17 cellular contexts compared by ENCODE assay signal in genomic region chr11:69986421-69987229, GRCh38.
DNase-seq lines count a peak whose midpoint lies in the region; ATAC-seq, FAIRE-seq and TF ChIP-seq lines count a peak whose summit lies in the region.
"Had no signal": no experiment of that assay in that cellular context is flagged by ENCODE, and none has a peak within 500 bp of the region (broad histone marks: within the 10 kb centered on the region; RNA-seq: fewer than 3 reads in every experiment).

No MANE protein-coding gene starts in this region.

- H4K8ac ChIP-seq in H1 (ENCODE audit: extremely low read depth, insufficient read depth, low read length): no peak overlapping the region

- H3K9me3 ChIP-seq in BLaER1: no peaks in the 10 kb centered on the region
- H3K9me3 ChIP-seq in H1 (ENCODE audit: insufficient read depth in 2 of 2, low read depth in 1 of 2, low read length in 1 of 2): no peaks in the 10 kb centered on the region
- H3K9me3 ChIP-seq in kidney (ENCODE audit: control insufficient read depth in 1 of 2, low read length in 2 of 2): no peaks in the 10 kb centered on the region
- no peaks in the 10 kb centered on the region for H3K9me3 ChIP-seq in skeletal muscle tissue (ENCODE audit: control insufficient read depth in 3 of 3, low read length in 3 of 3)
- H3K9me3 ChIP-seq in colonic mucosa: no peaks in the 10 kb centered on the region
- H3K9me3 ChIP-seq: SJSA1 had no signal

- H2AFZ ChIP-seq in H1 (ENCODE audit: low read length): no peak overlapping the region

- H3K36me3 ChIP-seq in BLaER1: no peaks in the 10 kb centered on the region
- H3K36me3 ChIP-seq in H1 (ENCODE audit: control insufficient read depth in 2 of 4, insufficient read depth in 4 of 4, low read length in 3 of 4): no peaks in the 10 kb centered on the region
- no peaks in the 10 kb centered on the region for H3K36me3 ChIP-seq in kidney (ENCODE audit: control insufficient read depth in 1 of 2, insufficient read depth in 2 of 2, low read length in 2 of 2)
- H3K36me3 ChIP-seq in skeletal muscle tissue (ENCODE audit: control insufficient read depth in 3 of 3, insufficient read depth in 3 of 3, low read length in 3 of 3): no peaks in the 10 kb centered on the region
- H3K36me3 ChIP-seq in colonic mucosa: no peaks in the 10 kb centered on the region
- H3K36me3 ChIP-seq: SJSA1 had no signal

- H3K4me1 Mint-ChIP-seq in stimulated activated naive CD8-positive, alpha-beta T cell treated with anti-CD3 and anti-CD28 coated beads, Interleukin-15, amount 100 ng/mL, for 72 hours: no peaks in the 10 kb centered on the region

- no peak overlapping the region for H2BK12ac ChIP-seq in H1 (ENCODE audit: low read depth, low read length)

- 47% methylated on average over 25 of the region's 26 CpGs; no CpG with 5 or more reads in 1 of the 2 experiments for WGBS in H1 (ENCODE audit: extremely low coverage in 1 of 2, insufficient coverage in 1 of 2, insufficient read length in 1 of 2, insufficient replicate concordance in 2 of 2, low coverage in 1 of 2, low lambda C conversion rate in 2 of 2, missing lambda C conversion rate in 1 of 2), 2 experiments

- H2BK15ac ChIP-seq in H1 (ENCODE audit: low read length): no peak overlapping the region

- H3K56ac ChIP-seq in H1 (replicated peaks; ENCODE audit: insufficient read length, low read depth, low read length): no peak overlapping the region

- H3K27ac Mint-ChIP-seq in stimulated activated naive CD8-positive, alpha-beta T cell treated with anti-CD3 and anti-CD28 coated beads, Interleukin-15, amount 100 ng/mL, for 72 hours: no peak overlapping the region
- H3K27ac Mint-ChIP-seq: activated T-cell treated with anti-CD3 and anti-CD28 coated beads, Interleukin-2, amount 50 U/mL, for 72 hours; progenitor cell of endocrine pancreas had no signal

- H3K27me3 ChIP-seq in BLaER1 (peaks cover 3% of the 10 kb centered on the region; the same call in 1 of the 2 replicates), H1 (replicated peaks in 1 of 4; ENCODE audit: control insufficient read depth in 3 of 4, extremely low read depth in 1 of 4, insufficient read depth in 3 of 4, low read length in 3 of 4) (peaks cover 12 to 51% (median 42%) of the 10 kb centered on the region in 4 experiments), skeletal muscle tissue (ENCODE audit: control insufficient read depth in 3 of 3, insufficient read depth in 3 of 3, low read length in 3 of 3) (peaks cover 42 to 46% (median 45%) of the 10 kb centered on the region in 3 donors), colonic mucosa (peaks cover 22% of the 10 kb centered on the region)

- TF ChIP-seq POLR2A in H1 (IDR thresholded peaks at IDR 0.05; ENCODE audit: control extremely low read depth in 1 of 2, low read depth in 2 of 2, low read length in 2 of 2): no peak

- H3K14ac ChIP-seq in H1 (ENCODE audit: insufficient read length): no peak overlapping the region

- H3K23ac ChIP-seq in H1 (ENCODE audit: insufficient read length): no peak overlapping the region

- peak overlapping the region; percentile 73 for H3K4me3 ChIP-seq in BLaER1
- peak overlapping the region; percentile 36 to 71 (median 40); a peak in 7 of 8 replicates for H3K4me3 ChIP-seq in H1 (ENCODE audit: extremely low read depth in 1 of 4, insufficient read depth in 2 of 4, low read depth in 3 of 4, low read length in 4 of 4)
- no peak overlapping the region for H3K4me3 ChIP-seq in kidney (ENCODE audit: low read length in 2 of 2)
- H3K4me3 ChIP-seq in skeletal muscle tissue (ENCODE audit: low read length in 3 of 3): no peak overlapping the region
- no peak overlapping the region for H3K4me3 ChIP-seq in colonic mucosa
- H3K4me3 ChIP-seq: SJSA1 had no signal

- no peaks in the 10 kb centered on the region for H3K9me3 Mint-ChIP-seq in stimulated activated naive CD8-positive, alpha-beta T cell treated with anti-CD3 and anti-CD28 coated beads, Interleukin-15, amount 100 ng/mL, for 72 hours
- H3K9me3 Mint-ChIP-seq: activated T-cell treated with anti-CD3 and anti-CD28 coated beads, Interleukin-2, amount 50 U/mL, for 72 hours had no signal

- H2BK120ac ChIP-seq in H1 (replicated peaks; ENCODE audit: low read depth, low read length): no peak overlapping the region

- peaks cover 8% of the 10 kb centered on the region; the same call in 1 of the 2 replicates for H3K23me2 ChIP-seq in H1 (ENCODE audit: low read depth, low read length)

- H3K4ac ChIP-seq in H1 (replicated peaks; ENCODE audit: insufficient read length, low read depth, low read length): no peak overlapping the region

- DNase-seq in H1 (ENCODE audit: low read depth in 1 of 2, low spot score in 2 of 2): peak in 1 of 2 experiments; percentile 43
- DNase-seq in kidney: peak; percentile 35
- DNase-seq in islet precursor cell: no peak
- DNase-seq in stimulated activated naive CD8-positive, alpha-beta T cell treated with anti-CD3 and anti-CD28 coated beads, Interleukin-15, amount 100 ng/mL, for 72 hours: no peak
- no peak for DNase-seq in colonic mucosa
- DNase-seq: activated CD4-positive, alpha-beta T cell treated with anti-CD3 and anti-CD28 coated beads, Interleukin-2, amount 50 U/mL, for 4 hours; activated T-cell treated with anti-CD3 and anti-CD28 coated beads, Interleukin-2, amount 50 U/mL, for 72 hours; GOT3; KG1; midbrain; NCI-H226 had no signal

- H2BK5ac ChIP-seq in H1 (ENCODE audit: low read depth, low read length): no peak overlapping the region

- H4K91ac ChIP-seq in H1 (replicated peaks; ENCODE audit: insufficient read length, low read length): no peak overlapping the region

- CTCF ChIA-PET in H1 (lab: Charles Lee; ENCODE audit: partially characterized antibody): interaction anchor here (0.7 to 3.4 kb wide), 2 partner anchors 36 to 122 kb away, joined by 4 to 18 read pairs; no protein-coding TSS in a partner anchor

- TF ChIP-seq CTCF in H1 (IDR thresholded peaks at IDR 0.05; ENCODE audit: control extremely low read depth in 1 of 3, insufficient read depth in 1 of 3, low read depth in 1 of 3, low read length in 3 of 3) (no peak), kidney (IDR thresholded peaks at IDR 0.05; ENCODE audit: borderline replicate concordance, extremely low read depth, insufficient read depth) (no peak), colonic mucosa (IDR thresholded peaks at IDR 0.05) (no peak)

- peak overlapping the region; percentile 82 for H3K9ac ChIP-seq in BLaER1
- no peak overlapping the region for H3K9ac ChIP-seq in H1 (replicated peaks in 1 of 4; ENCODE audit: extremely low read depth in 1 of 4, low read depth in 3 of 4, low read length in 3 of 4)
- no peak overlapping the region for H3K9ac ChIP-seq in kidney (ENCODE audit: low read length in 2 of 2)
- no peak overlapping the region for H3K9ac ChIP-seq in skeletal muscle tissue (ENCODE audit: low read depth in 1 of 3, low read length in 3 of 3)
- no peak overlapping the region for H3K9ac ChIP-seq in colonic mucosa (ENCODE audit: low read depth in 2 of 2, low read length in 2 of 2)

- H3K27me3 Mint-ChIP-seq in stimulated activated naive CD8-positive, alpha-beta T cell treated with anti-CD3 and anti-CD28 coated beads, Interleukin-15, amount 100 ng/mL, for 72 hours: peaks cover 79% of the 10 kb centered on the region

- no peak overlapping the region for H3K4me3 Mint-ChIP-seq in stimulated activated naive CD8-positive, alpha-beta T cell treated with anti-CD3 and anti-CD28 coated beads, Interleukin-15, amount 100 ng/mL, for 72 hours
- H3K4me3 Mint-ChIP-seq: activated T-cell treated with anti-CD3 and anti-CD28 coated beads, Interleukin-2, amount 50 U/mL, for 72 hours had no signal

- intact Hi-C loops in kidney (cut with DNase I): no loop called here
- intact Hi-C loops in colonic mucosa (cut with DNase I): no loop called here

- H3K27ac ChIP-seq in BLaER1 (peak overlapping the region; percentile 85), H1 (ENCODE audit: low read depth, low read length) (no peak overlapping the region), kidney (ENCODE audit: low read depth in 2 of 2, low read length in 2 of 2) (peak overlapping the region in 1 of 2 donors; percentile 28), skeletal muscle tissue (ENCODE audit: low read depth, low read length) (peak overlapping the region; percentile 36), colonic mucosa (no peak overlapping the region)
- H3K27ac ChIP-seq: SJSA1 had no signal

- H3K4me2 ChIP-seq in BLaER1 (peak overlapping the region; percentile 100), H1 (ENCODE audit: insufficient read depth in 1 of 2, low read depth in 2 of 2, low read length in 2 of 2) (peak overlapping the region; percentile 72 to 93; a peak in 3 of 4 replicates)

- H2BK20ac ChIP-seq in H1 (ENCODE audit: low read length): no peak overlapping the region

- FAIRE-seq in H1 (lab: Jason Lieb, UNC): no peak
- no peak for FAIRE-seq in kidney (lab: Jason Lieb, UNC)
- FAIRE-seq: urothelium cell line had no signal

- H3K79me2 ChIP-seq in H1 (ENCODE audit: control insufficient read depth in 1 of 2, insufficient read depth in 2 of 2, low read length in 2 of 2): no peaks in the 10 kb centered on the region

- H3K18ac ChIP-seq in H1 (ENCODE audit: extremely low read depth, low read length): no peak overlapping the region

- TF ChIP-seq RAD21 in H1 (IDR thresholded peaks at IDR 0.05 in 1 of 2, conservative IDR thresholded peaks at IDR 0.05 in 1 of 2; ENCODE audit: low read depth in 2 of 2, low read length in 2 of 2): no peak

- POLR2A ChIA-PET in H1 (lab: Charles Lee; ENCODE audit: partially characterized antibody): no interaction called here

- no peak for TF ChIP-seq EP300 in H1 (IDR thresholded peaks at IDR 0.05; ENCODE audit: borderline replicate concordance in 1 of 2, low read depth in 2 of 2, low read length in 2 of 2)

- no peak overlapping the region for H4K5ac ChIP-seq in H1 (ENCODE audit: insufficient read length, low read depth, low read length)

- no peak for ATAC-seq in HG02885 (IDR thresholded peaks at IDR 0.05; ENCODE audit: poor library complexity, unreplicated experiment)
- no peak for ATAC-seq in stimulated activated naive CD8-positive, alpha-beta T cell treated with anti-CD3 and anti-CD28 coated beads, Interleukin-15, amount 100 ng/mL, for 72 hours
- ATAC-seq: activated T-cell treated with anti-CD3 and anti-CD28 coated beads, Interleukin-2, amount 50 U/mL, for 72 hours had no signal

- H2AK5ac ChIP-seq in H1 (ENCODE audit: low read depth, low read length): no peak overlapping the region

- H4K20me1 ChIP-seq in BLaER1 (no peaks in the 10 kb centered on the region), H1 (replicated peaks in 1 of 2; ENCODE audit: control insufficient read depth in 1 of 2, insufficient read depth in 2 of 2, low read length in 2 of 2) (peaks cover 0 to 2% of the 10 kb centered on the region in 2 experiments)

- H3K4me1 ChIP-seq in BLaER1: peaks cover 88% of the 10 kb centered on the region
- peaks cover 9 to 25% (median 17%) of the 10 kb centered on the region in 4 experiments for H3K4me1 ChIP-seq in H1 (replicated peaks in 1 of 4; ENCODE audit: control insufficient read depth in 3 of 4, insufficient read depth in 4 of 4, low read length in 3 of 4)
- H3K4me1 ChIP-seq in kidney (ENCODE audit: control insufficient read depth in 1 of 2, insufficient read depth in 1 of 2, low read depth in 1 of 2, low read length in 2 of 2): peaks cover 0 to 4% of the 10 kb centered on the region in 2 donors
- H3K4me1 ChIP-seq in skeletal muscle tissue (ENCODE audit: control insufficient read depth in 3 of 3, insufficient read depth in 3 of 3, low read length in 3 of 3): no peaks in the 10 kb centered on the region
- H3K4me1 ChIP-seq in colonic mucosa: no peaks in the 10 kb centered on the region

- no peaks in the 10 kb centered on the region for H3K79me1 ChIP-seq in H1 (ENCODE audit: low read depth, low read length)

Comparison
In these comparisons a context has a peak if more than half of its experiments do, and no peak if none do; other contexts are left out.
1. H3K27ac ChIP-seq: peak in BLaER1 (single experiment) and skeletal muscle tissue (single experiment); none in H1 (single experiment) and colonic mucosa (single experiment).
2. H3K4me3 ChIP-seq: peak in BLaER1 (single experiment) and H1 (4 of 4); none in kidney (0 of 2), skeletal muscle tissue (0 of 3) and colonic mucosa (single experiment).